11 cellular contexts compared by ENCODE assay signal in genomic region chr7:23476286-23477169, GRCh38. TPM values are rescaled to one million over a fixed set of nuclear protein-coding genes. Genes with fewer than 3 reads are reported as not detected.
DNase-seq lines count a peak whose midpoint lies in the region; ATAC-seq and TF ChIP-seq lines count a peak whose summit lies in the region.
"Had no signal": no experiment of that assay in that cellular context is flagged by ENCODE, and none has a peak within 500 bp of the region (broad histone marks: within the 10 kb centered on the region; RNA-seq: fewer than 3 reads in every experiment).

No MANE protein-coding gene starts in this region.

- H2AK5ac ChIP-seq in trophoblast cell (ENCODE audit: low read length): no peak overlapping the region

- H3K23ac ChIP-seq in trophoblast cell (ENCODE audit: low read length): no peak overlapping the region

- no peak overlapping the region for H3K9ac ChIP-seq in trophoblast cell (ENCODE audit: low read length)

- peaks cover 43 to 52% of the 10 kb centered on the region in 2 donors for H3K27me3 Mint-ChIP-seq in stimulated activated naive B cell treated with anti-CD40 and anti-IgM and Interleukin-4, amounts not matched to agents 10 μg/mL and 1 μg/mL and 100 μg/mL, for 72 hours

- no peak overlapping the region for H2BK5ac ChIP-seq in trophoblast cell (ENCODE audit: low read depth, low read length, poor library complexity)

- H3K36me3 Mint-ChIP-seq in stimulated activated naive B cell treated with anti-CD40 and anti-IgM and Interleukin-4, amounts not matched to agents 10 μg/mL and 1 μg/mL and 100 μg/mL, for 72 hours: no peaks in the 10 kb centered on the region

- H3K79me2 ChIP-seq in trophoblast cell (ENCODE audit: control insufficient read depth, insufficient read depth, low read length, poor library complexity): peaks cover 7% of the 10 kb centered on the region

- H3K4me3 ChIP-seq in cardiac muscle cell (peak overlapping the region; percentile 72), ectodermal cell (ENCODE audit: insufficient read depth, low read depth, low read length) (peak overlapping the region; percentile 35), trophoblast cell (ENCODE audit: low read depth, low read length) (no peak overlapping the region)
- H3K4me3 ChIP-seq: pancreas had no signal

- H4K91ac ChIP-seq in trophoblast cell (ENCODE audit: low read depth, low read length): no peak overlapping the region

- H3K9me3 ChIP-seq in cardiac muscle cell (ENCODE audit: low read depth) (no peaks in the 10 kb centered on the region), ectodermal cell (ENCODE audit: control insufficient read depth, low read length) (no peaks in the 10 kb centered on the region), trophoblast cell (ENCODE audit: insufficient read depth, low read depth, low read length) (no peaks in the 10 kb centered on the region)
- H3K9me3 ChIP-seq: pancreas had no signal

- H4K8ac ChIP-seq in trophoblast cell (ENCODE audit: low read depth, low read length): no peak overlapping the region

- H3K18ac ChIP-seq in trophoblast cell (ENCODE audit: low read length): no peak overlapping the region

- no peak for TF ChIP-seq CTCF in cardiac muscle cell (IDR thresholded peaks at IDR 0.05; ENCODE audit: low read depth, low read length)

- H3K4me3 Mint-ChIP-seq in stimulated activated naive B cell treated with anti-CD40 and anti-IgM and Interleukin-4, amounts not matched to agents 10 μg/mL and 1 μg/mL and 100 μg/mL, for 72 hours: no peak overlapping the region
- H3K4me3 Mint-ChIP-seq: activated T-cell treated with anti-CD3 and anti-CD28 coated beads, Interleukin-2, amount 50 U/mL, for 4 hours had no signal

- H3K27ac Mint-ChIP-seq in stimulated activated naive B cell treated with anti-CD40 and anti-IgM and Interleukin-4, amounts not matched to agents 10 μg/mL and 1 μg/mL and 100 μg/mL, for 72 hours: peak overlapping the region; percentile 5

- H3K4me1 ChIP-seq in cardiac muscle cell (ENCODE audit: low read depth) (peaks cover 24% of the 10 kb centered on the region), ectodermal cell (ENCODE audit: control insufficient read depth, insufficient read depth, low read length) (no peaks in the 10 kb centered on the region), trophoblast cell (ENCODE audit: control insufficient read depth in 1 of 2, insufficient read depth in 2 of 2, low read length in 2 of 2) (peaks cover 2 to 3% of the 10 kb centered on the region in 2 experiments)

- peaks cover 14% of the 10 kb centered on the region for H3K79me1 ChIP-seq in trophoblast cell (ENCODE audit: low read length)

- ATAC-seq in left cardiac atrium: no peak
- no peak for ATAC-seq in stimulated activated naive B cell treated with anti-CD40 and anti-IgM and Interleukin-4, amounts not matched to agents 10 μg/mL and 1 μg/mL and 100 μg/mL, for 72 hours (replicated peaks)
- ATAC-seq: activated T-cell treated with anti-CD3 and anti-CD28 coated beads, Interleukin-2, amount 50 U/mL, for 4 hours; pancreas had no signal

- peak overlapping the region; percentile 44 for H3K27ac ChIP-seq in cardiac muscle cell
- H3K27ac ChIP-seq in ectodermal cell (ENCODE audit: insufficient read depth, low read depth, low read length, poor library complexity, severe bottlenecking): no peak overlapping the region
- H3K27ac ChIP-seq in trophoblast cell (ENCODE audit: low read depth, low read length): no peak overlapping the region
- H3K27ac ChIP-seq: pancreas had no signal

- H3K14ac ChIP-seq in trophoblast cell (ENCODE audit: low read length): no peak overlapping the region

- H3K36me3 ChIP-seq in cardiac muscle cell: no peaks in the 10 kb centered on the region
- H3K36me3 ChIP-seq in ectodermal cell (ENCODE audit: control insufficient read depth, insufficient read depth, low read length): no peaks in the 10 kb centered on the region
- no peaks in the 10 kb centered on the region for H3K36me3 ChIP-seq in trophoblast cell (ENCODE audit: control insufficient read depth in 1 of 2, insufficient read depth in 2 of 2, low read length in 2 of 2)
- H3K36me3 ChIP-seq: pancreas had no signal

- no peak overlapping the region for H2BK120ac ChIP-seq in trophoblast cell (ENCODE audit: insufficient read depth, low read length, poor library complexity)

- H3K4me1 Mint-ChIP-seq in stimulated activated naive B cell treated with anti-CD40 and anti-IgM and Interleukin-4, amounts not matched to agents 10 μg/mL and 1 μg/mL and 100 μg/mL, for 72 hours: peaks cover 7 to 9% of the 10 kb centered on the region in 2 donors

- no peaks in the 10 kb centered on the region for H3K27me3 ChIP-seq in cardiac muscle cell
- no peaks in the 10 kb centered on the region for H3K27me3 ChIP-seq in ectodermal cell (ENCODE audit: control insufficient read depth, insufficient read depth, low read length, poor library complexity, severe bottlenecking)
- no peaks in the 10 kb centered on the region for H3K27me3 ChIP-seq in trophoblast cell (ENCODE audit: insufficient read depth, low read length)

- intact Hi-C loops in left cardiac atrium (cut with DNase I) (no loop called here), posterior vena cava (cut with DNase I) (loop anchor here in 1 of 2 donors (5.0 kb wide), 1 partner anchor 206 kb away; the partner anchor contains the start of gene FAM221A)

- H2BK12ac ChIP-seq in trophoblast cell (ENCODE audit: low read length): no peak overlapping the region

- no peak overlapping the region for H2AFZ ChIP-seq in trophoblast cell (ENCODE audit: insufficient read depth, low read length, poor library complexity)

- no peak overlapping the region for H3K4ac ChIP-seq in trophoblast cell (ENCODE audit: low read depth, low read length)

- no peak overlapping the region for H3K4me2 ChIP-seq in trophoblast cell (ENCODE audit: low read length)

- H4K12ac ChIP-seq in trophoblast cell (ENCODE audit: low read depth, low read length): no peak overlapping the region

- DNase-seq in cardiac muscle cell (ENCODE audit: low read depth in 1 of 2, low spot score in 1 of 2) (no peak), left cardiac atrium (no peak), NCI-H526 treated with DMSO at 0.1 percent for 48 hours (lab: John Stamatoyannopoulos, UW) (peak; percentile 37), trophoblast cell (no peak), NCI-H2081 treated with DMSO at 0.1 percent for 48 hours (lab: John Stamatoyannopoulos, UW) (no peak), posterior vena cava (ENCODE audit: low spot score) (no peak)
- no peak for DNase-seq in stimulated activated naive B cell treated with anti-CD40 and anti-IgM and Interleukin-4, amounts not matched to agents 10 μg/mL and 1 μg/mL and 100 μg/mL, for 72 hours
- DNase-seq: activated T-cell treated with anti-CD3 and anti-CD28 coated beads, Interleukin-2, amount 50 U/mL, for 4 hours; Karpas-422; pancreas had no signal

- no peaks in the 10 kb centered on the region for H3K9me3 Mint-ChIP-seq in stimulated activated naive B cell treated with anti-CD40 and anti-IgM and Interleukin-4, amounts not matched to agents 10 μg/mL and 1 μg/mL and 100 μg/mL, for 72 hours

RNA-seq across cellular contexts. Expression of gene IGF2BP3, which starts 6.2 kb away (rescaled TPM):
- total RNA-seq in cardiac muscle cell: 44.9 and 59.3 TPM in 2 replicates
- 30.5 and 45.5 TPM in 2 replicates for polyA plus RNA-seq in cardiac muscle cell
- total RNA-seq in left cardiac atrium: under 1 TPM; 0.15 to 0.60 TPM
- 141 TPM for polyA plus RNA-seq in ectodermal cell (2013, experiment 1 of 4)
- 166 TPM for polyA plus RNA-seq in ectodermal cell (2013, experiment 2 of 4)
- polyA plus RNA-seq in ectodermal cell (2013, experiment 3 of 4): 118 TPM
- polyA plus RNA-seq in ectodermal cell (2013, experiment 4 of 4): 129 TPM
- 82.5 and 84.8 TPM in 2 replicates for polyA plus RNA-seq in trophoblast cell (2013)
- under 1 TPM; 0.48 to 0.51 TPM for total RNA-seq in posterior vena cava

RNA-seq across cellular contexts. Expression of gene TRA2A, which starts 55.3 kb away (rescaled TPM):
- total RNA-seq in cardiac muscle cell: 31.1 and 47.4 TPM in 2 replicates
- polyA plus RNA-seq in cardiac muscle cell: 55.8 and 68.7 TPM in 2 replicates
- 10 to 100 TPM; 33.1 to 39.7 TPM for total RNA-seq in left cardiac atrium
- 175 TPM for polyA plus RNA-seq in ectodermal cell (2013, experiment 1 of 4)
- polyA plus RNA-seq in ectodermal cell (2013, experiment 2 of 4): 162 TPM
- 126 TPM for polyA plus RNA-seq in ectodermal cell (2013, experiment 3 of 4)
- 140 TPM for polyA plus RNA-seq in ectodermal cell (2013, experiment 4 of 4)
- 66.4 and 67.4 TPM in 2 replicates for polyA plus RNA-seq in trophoblast cell (2013)
- total RNA-seq in posterior vena cava: 10 to 100 TPM; 51.1 to 52.2 TPM

Comparison
In these comparisons a context has a peak if more than half of its experiments do, and no peak if none do; other contexts are left out.
1. RNA of gene IGF2BP3, which starts 6.2 kb away (total RNA-seq): 44.9 to 59.3 TPM in cardiac muscle cell; 0.15 to 0.60 TPM in left cardiac atrium and 0.48 to 0.51 TPM in posterior vena cava; every median in the first group is over 10 times any median in the second.